ENCODE assay signal across 8 cellular contexts in genomic region chr6:4008324-4009047, GRCh38.
DNase-seq lines count a peak whose midpoint lies in the region; ATAC-seq and TF ChIP-seq lines count a peak whose summit lies in the region.

No MANE protein-coding gene starts in this region.

- H3K27ac Mint-ChIP-seq in activated CD4-positive, alpha-beta T cell treated with anti-CD3 and anti-CD28 coated beads for 36 hours = peak overlapping the region; percentile 58

- no peak overlapping the region for H3K4me3 ChIP-seq in fibroblast of mammary gland (ENCODE audit: control insufficient read depth, low read depth, low read length)

- peak; percentile 70 for TF ChIP-seq CTCF in fibroblast of mammary gland (conservative IDR thresholded peaks at IDR 0.05; ENCODE audit: control insufficient read depth, insufficient read depth, low read depth, low read length)

- peaks cover 51% of the 10 kb centered on the region for H3K4me1 Mint-ChIP-seq in activated CD4-positive, alpha-beta T cell treated with anti-CD3 and anti-CD28 coated beads for 36 hours

- H3K36me3 Mint-ChIP-seq in activated CD4-positive, alpha-beta T cell treated with anti-CD3 and anti-CD28 coated beads for 36 hours (ENCODE audit: low read depth) = peaks cover 12% of the 10 kb centered on the region

- CTCF ChIA-PET in activated CD4-positive, alpha-beta T cell treated with anti-CD3 and anti-CD28 coated beads for 36 hours (lab: Charles Lee) = interaction anchor here (0.6 to 3.5 kb wide), 22 partner anchors 10 to 729 kb away, joined by 3 to 20 read pairs (median 5); a partner anchor contains a TSS

- no peak for DNase-seq in activated CD4-positive, alpha-beta T cell treated with anti-CD3 and anti-CD28 coated beads for 36 hours
- no peak for DNase-seq in activated CD4-positive, alpha-beta T cell treated with anti-CD3 and anti-CD28 coated beads, Interleukin-2, amount 50 U/mL, for 1 hour
- DNase-seq in NAMALWA (ENCODE audit: low spot score) (peak; percentile 76), SW 1271 (lab: John Stamatoyannopoulos, UW) (peak; percentile 29 to 80), fibroblast of mammary gland (ENCODE audit: low read depth) (peak; percentile 87), pons (ENCODE audit: low spot score) (peak; percentile 50)

- POLR2A ChIA-PET in activated CD4-positive, alpha-beta T cell treated with anti-CD3 and anti-CD28 coated beads for 36 hours (lab: Charles Lee) = interaction anchor here (0.7 to 1.6 kb wide), 2 partner anchors 10 to 129 kb away, joined by 3 to 4 read pairs; no protein-coding TSS in a partner anchor

- no peak overlapping the region for H3K4me3 Mint-ChIP-seq in activated CD4-positive, alpha-beta T cell treated with anti-CD3 and anti-CD28 coated beads for 36 hours

- ATAC-seq in activated CD4-positive, alpha-beta T cell treated with anti-CD3 and anti-CD28 coated beads for 36 hours = peak; percentile 57
- ATAC-seq in HG03457 (IDR thresholded peaks at IDR 0.05; ENCODE audit: unreplicated experiment) (no peak), GM21390 (IDR thresholded peaks at IDR 0.05; ENCODE audit: unreplicated experiment) (no peak)

- intact Hi-C loops in activated CD4-positive, alpha-beta T cell treated with anti-CD3 and anti-CD28 coated beads for 36 hours (cut with DNase I, micrococcal nuclease) = loop anchor here (1.0 to 2.0 kb wide), 3 partner anchors 160 to 266 kb away; partner anchors contain the start of gene FAM50B (in 1 of the 2)

- no peaks in the 10 kb centered on the region for H3K9me3 Mint-ChIP-seq in activated CD4-positive, alpha-beta T cell treated with anti-CD3 and anti-CD28 coated beads for 36 hours (ENCODE audit: low read depth)

- H3K27me3 Mint-ChIP-seq in activated CD4-positive, alpha-beta T cell treated with anti-CD3 and anti-CD28 coated beads for 36 hours = no peaks in the 10 kb centered on the region

Comparison
In these comparisons a context has a peak if more than half of its experiments do, and no peak if none do; other contexts are left out.
1. DNase-seq: peak in NAMALWA (single experiment), SW 1271 (2 of 2), fibroblast of mammary gland (single experiment) and pons (single experiment); none in activated CD4-positive, alpha-beta T cell treated with anti-CD3 and anti-CD28 coated beads for 36 hours (single experiment) and activated CD4-positive, alpha-beta T cell treated with anti-CD3 and anti-CD28 coated beads, Interleukin-2, amount 50 U/mL, for 1 hour (single experiment).